In the genomic region with DNA sequence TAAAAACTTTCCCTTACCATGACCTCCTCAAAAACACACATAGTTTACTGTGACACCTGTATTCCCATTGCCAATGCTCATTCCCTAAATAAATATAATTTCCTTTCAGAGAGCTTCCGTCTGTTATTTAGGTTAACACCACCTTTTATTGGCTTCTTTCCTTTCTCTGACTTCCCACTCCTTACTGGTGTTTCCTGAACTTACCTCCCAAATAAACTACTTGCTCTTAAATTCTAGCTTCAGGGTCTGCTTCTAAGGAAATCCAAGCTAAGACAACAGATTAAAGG, we compare ENCODE assay signal across 1 cellular context.
TF ChIP-seq lines count a peak whose summit lies in the region.

No MANE protein-coding gene starts in this region.

TF ChIP-seq in GM12878, 131 proteins besides CTCF, POLR2A, EP300 and RAD21 (continued from another document):
- no peak for TF ChIP-seq FOXK2 (IDR thresholded peaks at IDR 0.05)
- TF ChIP-seq, protein P1, sequence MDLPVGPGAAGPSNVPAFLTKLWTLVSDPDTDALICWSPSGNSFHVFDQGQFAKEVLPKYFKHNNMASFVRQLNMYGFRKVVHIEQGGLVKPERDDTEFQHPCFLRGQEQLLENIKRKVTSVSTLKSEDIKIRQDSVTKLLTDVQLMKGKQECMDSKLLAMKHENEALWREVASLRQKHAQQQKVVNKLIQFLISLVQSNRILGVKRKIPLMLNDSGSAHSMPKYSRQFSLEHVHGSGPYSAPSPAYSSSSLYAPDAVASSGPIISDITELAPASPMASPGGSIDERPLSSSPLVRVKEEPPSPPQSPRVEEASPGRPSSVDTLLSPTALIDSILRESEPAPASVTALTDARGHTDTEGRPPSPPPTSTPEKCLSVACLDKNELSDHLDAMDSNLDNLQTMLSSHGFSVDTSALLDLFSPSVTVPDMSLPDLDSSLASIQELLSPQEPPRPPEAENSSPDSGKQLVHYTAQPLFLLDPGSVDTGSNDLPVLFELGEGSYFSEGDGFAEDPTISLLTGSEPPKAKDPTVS (IDR thresholded peaks at IDR 0.05; ENCODE audit: low read depth, low read length) = no peak
